Comparison of ENCODE assay signal across 21 cellular contexts in the genomic region with DNA sequence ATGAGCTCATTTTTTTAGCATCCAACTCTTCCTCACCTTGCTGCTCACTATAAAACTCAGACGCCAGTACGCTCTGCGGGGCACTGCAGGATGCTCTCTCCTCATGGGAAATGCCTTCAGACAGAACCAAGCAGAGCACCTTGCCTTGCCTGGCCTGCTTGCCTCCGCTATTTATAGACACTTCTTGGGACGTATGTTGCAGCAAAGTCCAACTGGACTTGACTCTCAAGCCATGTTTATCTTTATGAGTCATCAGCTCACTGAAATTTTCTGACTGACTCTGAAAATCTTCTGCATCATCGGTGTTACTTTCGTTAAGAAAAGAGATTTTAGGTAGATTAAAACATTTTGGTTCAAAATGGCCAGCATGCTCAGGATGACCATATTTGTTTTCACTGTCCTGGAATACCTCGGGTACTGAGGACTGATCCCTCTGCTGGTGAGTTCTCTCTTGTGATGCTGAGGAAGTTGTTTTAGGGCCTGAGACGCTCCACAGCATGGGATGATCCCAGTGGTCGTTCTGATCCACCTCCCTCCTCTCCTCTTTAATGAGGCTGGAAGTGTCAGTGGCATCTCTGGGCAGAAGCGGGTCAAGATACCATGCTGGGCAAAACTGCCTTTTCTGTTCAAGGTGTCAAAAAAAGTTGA.
DNase-seq lines count a peak whose midpoint lies in the region; ATAC-seq and TF ChIP-seq lines count a peak whose summit lies in the region.
"Had no signal": no experiment of that assay in that cellular context is flagged by ENCODE, and none has a peak within 500 bp of the region (broad histone marks: within the 10 kb centered on the region; RNA-seq: fewer than 3 reads in every experiment).

No MANE protein-coding gene starts in this region.

- POLR2A ChIA-PET in activated CD4-positive, alpha-beta memory T cell treated with anti-CD3 and anti-CD28 coated beads, Interleukin-2, amount 10 ng/mL, durations not matched to agents 7 days and 5 days (lab: Charles Lee): no interaction called here

- H4K20me1 ChIP-seq in GM23248 (ENCODE audit: insufficient read depth): no peaks in the 10 kb centered on the region

- H3K4me3 ChIP-seq in GM23248 (no peak overlapping the region), astrocyte of the cerebellum (ENCODE audit: low read depth, low read length) (no peak overlapping the region), gastroesophageal sphincter (no peak overlapping the region), gastrocnemius medialis (no peak overlapping the region)
- H3K4me3 ChIP-seq: cardiac muscle cell, stomach had no signal

- no peaks in the 10 kb centered on the region for H3K4me1 ChIP-seq in GM23248 (ENCODE audit: insufficient read depth)
- H3K4me1 ChIP-seq in gastroesophageal sphincter: peaks cover 0 to 10% (median 0%) of the 10 kb centered on the region in 3 donors
- peaks cover 18 to 22% of the 10 kb centered on the region in 2 donors for H3K4me1 ChIP-seq in gastrocnemius medialis

- no peak overlapping the region for H3K27ac Mint-ChIP-seq in activated CD4-positive, alpha-beta memory T cell treated with anti-CD3 and anti-CD28 coated beads, Interleukin-2, amount 10 ng/mL, durations not matched to agents 7 days and 5 days
- H3K27ac Mint-ChIP-seq: activated T-helper 17 cell treated with anti-CD3 and anti-CD28 coated beads, Interleukin-2, amount 50 U/mL, for 72 hours had no signal

- no peak overlapping the region for H2AFZ ChIP-seq in GM23248

- H3K4me2 ChIP-seq in GM23248 (ENCODE audit: unreplicated experiment): no peak overlapping the region

- no peaks in the 10 kb centered on the region for H3K9me3 Mint-ChIP-seq in activated CD4-positive, alpha-beta memory T cell treated with anti-CD3 and anti-CD28 coated beads, Interleukin-2, amount 10 ng/mL, durations not matched to agents 7 days and 5 days
- H3K9me3 Mint-ChIP-seq: activated T-helper 17 cell treated with anti-CD3 and anti-CD28 coated beads, Interleukin-2, amount 50 U/mL, for 72 hours; CD14-positive monocyte had no signal

- CTCF ChIA-PET in activated CD4-positive, alpha-beta memory T cell treated with anti-CD3 and anti-CD28 coated beads, Interleukin-2, amount 10 ng/mL, durations not matched to agents 7 days and 5 days (lab: Charles Lee): no interaction called here

- TF ChIP-seq EP300 in gastroesophageal sphincter (IDR thresholded peaks at IDR 0.05): no peak

- H3K27me3 ChIP-seq in GM23248 (replicated peaks; ENCODE audit: insufficient read depth) (no peaks in the 10 kb centered on the region), gastroesophageal sphincter (no peaks in the 10 kb centered on the region), gastrocnemius medialis (no peaks in the 10 kb centered on the region)
- H3K27me3 ChIP-seq: cardiac muscle cell, stomach had no signal

- no peaks in the 10 kb centered on the region for H3F3A ChIP-seq in GM23248 (ENCODE audit: insufficient read depth)

- no peak overlapping the region for H3K4me3 Mint-ChIP-seq in activated CD4-positive, alpha-beta memory T cell treated with anti-CD3 and anti-CD28 coated beads, Interleukin-2, amount 10 ng/mL, durations not matched to agents 7 days and 5 days
- H3K4me3 Mint-ChIP-seq: activated T-helper 17 cell treated with anti-CD3 and anti-CD28 coated beads, Interleukin-2, amount 50 U/mL, for 72 hours; CD14-positive monocyte; naive B cell had no signal

- no peaks in the 10 kb centered on the region for H3K27me3 Mint-ChIP-seq in activated CD4-positive, alpha-beta memory T cell treated with anti-CD3 and anti-CD28 coated beads, Interleukin-2, amount 10 ng/mL, durations not matched to agents 7 days and 5 days
- H3K27me3 Mint-ChIP-seq: activated T-helper 17 cell treated with anti-CD3 and anti-CD28 coated beads, Interleukin-2, amount 50 U/mL, for 72 hours; naive B cell had no signal

- H3K36me3 ChIP-seq in GM23248 (ENCODE audit: low read depth) (no peaks in the 10 kb centered on the region), gastroesophageal sphincter (peaks cover 0 to 69% of the 10 kb centered on the region in 2 donors), gastrocnemius medialis (no peaks in the 10 kb centered on the region)
- H3K36me3 ChIP-seq: cardiac muscle cell had no signal

- H3K36me3 Mint-ChIP-seq in activated CD4-positive, alpha-beta memory T cell treated with anti-CD3 and anti-CD28 coated beads, Interleukin-2, amount 10 ng/mL, durations not matched to agents 7 days and 5 days (ENCODE audit: low read depth): peaks cover 7% of the 10 kb centered on the region

- H3K9me3 ChIP-seq in GM23248 (ENCODE audit: low read depth) (no peaks in the 10 kb centered on the region), gastroesophageal sphincter (no peaks in the 10 kb centered on the region), gastrocnemius medialis (no peaks in the 10 kb centered on the region)
- H3K9me3 ChIP-seq: stomach had no signal

- H3K9me2 ChIP-seq in GM23248 (ENCODE audit: insufficient read depth): no peaks in the 10 kb centered on the region

- TF ChIP-seq POLR2A in gastroesophageal sphincter (IDR thresholded peaks at IDR 0.05) (no peak), gastrocnemius medialis (IDR thresholded peaks at IDR 0.05) (peak; percentile 27 to 38)

- ATAC-seq in gastroesophageal sphincter (peak; percentile 60), gastrocnemius medialis (peak; percentile 94 to 97), GM19023 (IDR thresholded peaks at IDR 0.05; ENCODE audit: unreplicated experiment) (no peak), GM18858 (IDR thresholded peaks at IDR 0.05; ENCODE audit: unreplicated experiment) (no peak)
- ATAC-seq: activated T-helper 17 cell treated with anti-CD3 and anti-CD28 coated beads, Interleukin-2, amount 50 U/mL, for 72 hours; right cardiac atrium had no signal

- intact Hi-C loops in gastrocnemius medialis (cut with DNase I; ENCODE audit: low total_unique reads): loop anchor here (1.0 kb wide), 1 partner anchor 17 kb away; no protein-coding TSS in a partner anchor

- H3K9ac ChIP-seq in GM23248: no peak overlapping the region

- in situ Hi-C loops in GM23248 (cut with MboI) (no loop called here), astrocyte of the cerebellum (cut with HindIII; ENCODE audit: low sequenced_read_pairs) (no loop called here), gastrocnemius medialis (cut with MboI; ENCODE audit: low sequenced_read_pairs in 4 of 4) (loop anchor here in 1 of 4 donors (25.0 kb wide), 1 partner anchor 94 kb away; no protein-coding TSS in a partner anchor)

- peak; percentile 6 for DNase-seq in GM23248
- no peak for DNase-seq in astrocyte of the cerebellum (ENCODE audit: low read depth)
- peak; percentile 57 to 72 for DNase-seq in gastrocnemius medialis
- DNase-seq in activated CD4-positive, alpha-beta memory T cell treated with anti-CD3 and anti-CD28 coated beads, Interleukin-2, amount 10 ng/mL, durations not matched to agents 7 days and 5 days: no peak
- no peak for DNase-seq in amygdala (lab: John Stamatoyannopoulos, UW)
- DNase-seq: activated CD4-positive, alpha-beta T cell treated with anti-CD3 and anti-CD28 coated beads, Interleukin-2, amount 50 U/mL, for 4 hours; erythroblast; GF-D8; kidney; naive B cell; NCI-H1694; NCI-H526 treated with DMSO at 0.1 percent for 48 hours; right cardiac atrium; RPMI8226; stomach had no signal

- TF ChIP-seq CTCF in astrocyte of the cerebellum (IDR thresholded peaks at IDR 0.05; ENCODE audit: low read depth, low read length, missing control alignments) (peak; percentile 9), gastroesophageal sphincter (IDR thresholded peaks at IDR 0.05) (no peak), gastrocnemius medialis (IDR thresholded peaks at IDR 0.05 in 4 of 5, conservative IDR thresholded peaks at IDR 0.05 in 1 of 5) (no peak)

- no peaks in the 10 kb centered on the region for H3K4me1 Mint-ChIP-seq in activated CD4-positive, alpha-beta memory T cell treated with anti-CD3 and anti-CD28 coated beads, Interleukin-2, amount 10 ng/mL, durations not matched to agents 7 days and 5 days
- H3K4me1 Mint-ChIP-seq: activated T-helper 17 cell treated with anti-CD3 and anti-CD28 coated beads, Interleukin-2, amount 50 U/mL, for 72 hours; CD14-positive monocyte had no signal

- H3K27ac ChIP-seq in GM23248 (no peak overlapping the region), gastroesophageal sphincter (peak overlapping the region in 1 of 4 donors; percentile 16), gastrocnemius medialis (peak overlapping the region; percentile 70 to 82 (median 74))
- H3K27ac ChIP-seq: cardiac muscle cell, stomach had no signal

- WGBS in GM23248 (ENCODE audit: low coverage in 1 of 2, low lambda C conversion rate in 2 of 2, missing lambda C conversion rate in 2 of 2), 2 experiments: 87 to 90% methylated on average over 11 of the region's 11 CpGs
- WGBS in gastroesophageal sphincter (ENCODE audit: low coverage in 1 of 2), 2 donors: 39 to 63% methylated on average over 10 to 11 of the region's 11 CpGs

- no peaks in the 10 kb centered on the region for H3K79me2 ChIP-seq in GM23248 (ENCODE audit: insufficient read depth)

Comparison
In these comparisons a context has a peak if more than half of its experiments do, and no peak if none do; other contexts are left out.
1. DNase-seq: peak in GM23248 (single experiment) and gastrocnemius medialis (2 of 2); none in astrocyte of the cerebellum (single experiment), activated CD4-positive, alpha-beta memory T cell treated with anti-CD3 and anti-CD28 coated beads, Interleukin-2, amount 10 ng/mL, durations not matched to agents 7 days and 5 days (single experiment) and amygdala (0 of 56).
2. ATAC-seq: peak in gastroesophageal sphincter (single experiment) and gastrocnemius medialis (2 of 2); none in GM19023 (single experiment) and GM18858 (single experiment).
3. POLR2A ChIP-seq: peak in gastrocnemius medialis (2 of 2); none in gastroesophageal sphincter (0 of 2).